ENCODE assay signal across 10 cellular contexts in the genomic region with DNA sequence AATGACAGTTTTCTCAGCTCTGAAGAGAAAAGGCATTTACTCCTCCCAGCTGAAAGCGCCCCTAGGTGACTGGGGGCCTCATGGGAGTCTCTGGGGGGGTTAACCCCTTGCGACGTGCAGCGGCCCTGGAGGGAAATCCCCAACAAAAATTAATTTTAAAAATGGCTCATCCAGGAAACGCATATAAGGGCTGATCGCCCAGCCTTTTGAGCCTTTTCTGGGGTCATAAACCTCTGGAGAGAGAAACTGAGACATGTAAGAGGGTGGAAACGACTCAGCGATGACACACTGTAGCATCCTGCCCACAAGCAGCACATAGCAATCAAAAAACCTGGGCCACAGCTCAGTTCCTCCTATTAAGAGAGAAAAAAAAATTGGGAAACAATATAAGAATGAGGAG. TPM values are rescaled to one million over a fixed set of nuclear protein-coding genes. Genes with fewer than 3 reads are reported as not detected.
DNase-seq lines count a peak whose midpoint lies in the region; ATAC-seq and TF ChIP-seq lines count a peak whose summit lies in the region.
"Had no signal": no experiment of that assay in that cellular context is flagged by ENCODE, and none has a peak within 500 bp of the region (broad histone marks: within the 10 kb centered on the region; RNA-seq: fewer than 3 reads in every experiment).

No MANE protein-coding gene starts in this region.

- H3K9me3 Mint-ChIP-seq in activated naive CD4-positive, alpha-beta T cell treated with anti-CD3 and anti-CD28 coated beads, Interleukin-2, amount 50 U/mL, for 72 hours = no peaks in the 10 kb centered on the region

- no peaks in the 10 kb centered on the region for H3K36me3 Mint-ChIP-seq in activated naive CD4-positive, alpha-beta T cell treated with anti-CD3 and anti-CD28 coated beads, Interleukin-2, amount 50 U/mL, for 72 hours

- ATAC-seq in activated naive CD4-positive, alpha-beta T cell treated with anti-CD3 and anti-CD28 coated beads, Interleukin-2, amount 50 U/mL, for 72 hours = peak; percentile 41
- no peak for ATAC-seq in HG03280 (IDR thresholded peaks at IDR 0.05; ENCODE audit: unreplicated experiment)
- ATAC-seq in upper lobe of right lung = no peak
- no peak for ATAC-seq in GM18907 (IDR thresholded peaks at IDR 0.05; ENCODE audit: unreplicated experiment)

- peak overlapping the region; percentile 51 to 93 for H3K27ac Mint-ChIP-seq in activated naive CD4-positive, alpha-beta T cell treated with anti-CD3 and anti-CD28 coated beads, Interleukin-2, amount 50 U/mL, for 72 hours

- H3K9me3 ChIP-seq in KOPT-K1 (ENCODE audit: insufficient read depth, low read length, poor library complexity, severe bottlenecking) = peaks cover 6% of the 10 kb centered on the region
- no peaks in the 10 kb centered on the region for H3K9me3 ChIP-seq in upper lobe of right lung

- peaks cover 11% of the 10 kb centered on the region for H3K4me1 ChIP-seq in upper lobe of right lung

- no peak for TF ChIP-seq CTCF in GM12875 (IDR thresholded peaks at IDR 0.05; ENCODE audit: borderline replicate concordance, insufficient read depth, low read depth, low read length)
- TF ChIP-seq CTCF in upper lobe of right lung (IDR thresholded peaks at IDR 0.05) = no peak

- H3K36me3 ChIP-seq in KOPT-K1 (ENCODE audit: insufficient read depth, low read length) (no peaks in the 10 kb centered on the region), upper lobe of right lung (no peaks in the 10 kb centered on the region)

- DNase-seq in activated naive CD4-positive, alpha-beta T cell treated with anti-CD3 and anti-CD28 coated beads, Interleukin-2, amount 50 U/mL, for 72 hours (ENCODE audit: low spot score in 2 of 2) = peak; percentile 43 to 64
- peak; percentile 72 for DNase-seq in stimulated activated CD4-positive, alpha-beta T cell treated with anti-CD3 and anti-CD28 coated beads, Interleukin-15, amount 100 ng/mL, for 24 hours
- DNase-seq in upper lobe of right lung (no peak), NCI-H1436 (lab: John Stamatoyannopoulos, UW) (no peak)
- DNase-seq: effector CD4-positive, alpha-beta T cell had no signal

- H3K27ac ChIP-seq in KOPT-K1 (ENCODE audit: low read depth, low read length, poor library complexity, severe bottlenecking) (peak overlapping the region; percentile 92), upper lobe of right lung (no peak overlapping the region)
- H3K27ac ChIP-seq: VCaP had no signal

- no peaks in the 10 kb centered on the region for H3K27me3 ChIP-seq in upper lobe of right lung

- H3K4me3 ChIP-seq in GM12875 (ENCODE audit: low read depth, low read length) (peak overlapping the region; percentile 10), upper lobe of right lung (no peak overlapping the region)

- intact Hi-C loops in upper lobe of right lung (cut with DNase I) = no loop called here

RNA-seq across cellular contexts. Expression of a gene that starts 20.4 kb away (rescaled TPM):
- 10 to 100 TPM in 1 of 2 donors, 1 to 10 TPM in 1; 6.1 to 19.8 TPM for total RNA-seq in activated naive CD4-positive, alpha-beta T cell treated with anti-CD3 and anti-CD28 coated beads, Interleukin-2, amount 50 U/mL, for 72 hours
- total RNA-seq in upper lobe of right lung = not detected

RNA-seq across cellular contexts. Expression of a gene that starts 33.7 kb away (rescaled TPM):
- total RNA-seq in activated naive CD4-positive, alpha-beta T cell treated with anti-CD3 and anti-CD28 coated beads, Interleukin-2, amount 50 U/mL, for 72 hours = 10 to 100 TPM; 30.2 to 34.0 TPM
- total RNA-seq in upper lobe of right lung = 8.2 TPM

RNA-seq across cellular contexts. Expression of a gene that starts 33.9 kb away (rescaled TPM):
- total RNA-seq in activated naive CD4-positive, alpha-beta T cell treated with anti-CD3 and anti-CD28 coated beads, Interleukin-2, amount 50 U/mL, for 72 hours = 10 to 100 TPM; 32.0 to 40.1 TPM
- total RNA-seq in upper lobe of right lung = 20.3 TPM

Comparison
In these comparisons a context has a peak if more than half of its experiments do, and no peak if none do; other contexts are left out.
1. ATAC-seq: peak in activated naive CD4-positive, alpha-beta T cell treated with anti-CD3 and anti-CD28 coated beads, Interleukin-2, amount 50 U/mL, for 72 hours (2 of 2); none in HG03280 (single experiment), upper lobe of right lung (single experiment) and GM18907 (single experiment).
2. DNase-seq: peak in activated naive CD4-positive, alpha-beta T cell treated with anti-CD3 and anti-CD28 coated beads, Interleukin-2, amount 50 U/mL, for 72 hours (2 of 2) and stimulated activated CD4-positive, alpha-beta T cell treated with anti-CD3 and anti-CD28 coated beads, Interleukin-15, amount 100 ng/mL, for 24 hours (single experiment); none in upper lobe of right lung (single experiment) and NCI-H1436 (single experiment).